ENCODE assay signal across 14 cellular contexts in genomic region chr20:4791121-4791520, GRCh38.
"Had no signal": no experiment of that assay in that cellular context is flagged by ENCODE, and none has a peak within 500 bp of the region (broad histone marks: within the 10 kb centered on the region; RNA-seq: fewer than 3 reads in every experiment).

No MANE protein-coding gene starts in this region.

- H3K4me3 ChIP-seq: cardiac muscle cell, dorsolateral prefrontal cortex, gastroesophageal sphincter, heart right ventricle, lung, pancreas, sigmoid colon, spleen had no signal

- H3K4me3 Mint-ChIP-seq: endodermal cell had no signal

- H3K4me1 Mint-ChIP-seq: endodermal cell had no signal

- ATAC-seq: activated CD4-positive, CD25-positive, alpha-beta regulatory T cell treated with anti-CD3 and anti-CD28 coated beads, Interleukin-2, amount 50 U/mL, for 24 hours; gastroesophageal sphincter; heart right ventricle; pancreas had no signal

- DNase-seq: activated CD4-positive, alpha-beta T cell treated with anti-CD3 and anti-CD28 coated beads, Interleukin-2, amount 50 U/mL, for 1 hour; activated CD8-positive, alpha-beta memory T cell treated with anti-CD3 and anti-CD28 coated beads for 24 hours; activated naive CD4-positive, alpha-beta T cell treated with anti-CD3 and anti-CD28 coated beads, Interleukin-2, amount 50 U/mL, for 16 hours; dorsolateral prefrontal cortex; endodermal cell; erythroblast; heart right ventricle; pancreas; sigmoid colon; spleen had no signal

- H3K27ac Mint-ChIP-seq: endodermal cell had no signal

- H3K9me3 Mint-ChIP-seq: endodermal cell had no signal
